In genomic region chrX:44891642-44892041, GRCh38 we compare ENCODE assay signal across 24 cellular contexts. TPM values are rescaled to one million over a fixed set of nuclear protein-coding genes. Genes with fewer than 3 reads are reported as not detected.
"Had no signal": no experiment of that assay in that cellular context is flagged by ENCODE, and none has a peak within 500 bp of the region (broad histone marks: within the 10 kb centered on the region; RNA-seq: fewer than 3 reads in every experiment).

No MANE protein-coding gene starts in this region.

- H3K27me3 ChIP-seq: cardiac muscle cell, gastroesophageal sphincter, heart left ventricle, left lung, transverse colon had no signal

- H3K9me3 Mint-ChIP-seq: effector memory CD8-positive, alpha-beta T cell had no signal

- H3K4me1 ChIP-seq: gastroesophageal sphincter had no signal

- H3K4me1 Mint-ChIP-seq: neural crest cell had no signal

- H3K9me3 ChIP-seq: gastroesophageal sphincter, transverse colon had no signal

- H3K27ac Mint-ChIP-seq: activated naive CD8-positive, alpha-beta T cell; activated T-helper 1 cell treated with anti-CD3 and anti-CD28 coated beads, Interleukin-12 subunit alpha, Interleukin-12 subunit beta, Interleukin-2, Interleukin-4 antibody, amounts not matched to agents 30 ng/mL and 10 ng/mL and 1 ng/mL, durations not matched to agents 14 hours and 24 hours and 36 hours; T-helper 1 cell treated with Interleukin-12 subunit alpha and Interleukin-12 subunit beta and Interleukin-4 antibody, amounts not matched to agents 30 μg/mL and 1 μg/mL, for 36 hours had no signal

- H3K36me3 ChIP-seq: cardiac muscle cell, gastroesophageal sphincter, heart left ventricle, left lung, transverse colon had no signal

- ATAC-seq: effector memory CD8-positive, alpha-beta T cell; gastroesophageal sphincter; heart left ventricle; left lung; psoas muscle; right cardiac atrium had no signal

- H3K27me3 Mint-ChIP-seq: activated naive CD8-positive, alpha-beta T cell; effector memory CD8-positive, alpha-beta T cell had no signal

- H3K4me3 ChIP-seq: cardiac muscle cell, gastroesophageal sphincter, heart left ventricle, left lung, psoas muscle, transverse colon had no signal

- DNase-seq: activated CD4-positive, alpha-beta T cell treated with anti-CD3 and anti-CD28 coated beads, Interleukin-2, amount 50 U/mL, for 4 hours; activated gamma-delta T cell treated with Interleukin-2 at 50 U/mL for 16 hours; activated T-cell treated with anti-CD3 and anti-CD28 coated beads for 4 hours; effector memory CD8-positive, alpha-beta T cell; heart left ventricle; left lung; mammary epithelial cell; psoas muscle; right cardiac atrium; stimulated activated CD4-positive, alpha-beta T cell treated with anti-CD3 and anti-CD28 coated beads, Interleukin-2, amount 100 ng/mL, for 24 hours; stimulated activated naive CD4-positive, alpha-beta T cell treated with Interleukin-2 at 50 U/mL for 16 hours; transverse colon had no signal

- H3K27ac ChIP-seq: cardiac muscle cell, gastroesophageal sphincter, heart left ventricle, psoas muscle, transverse colon had no signal

- H3K4me3 Mint-ChIP-seq: activated naive CD8-positive, alpha-beta T cell; activated T-helper 1 cell treated with anti-CD3 and anti-CD28 coated beads, Interleukin-12 subunit alpha, Interleukin-12 subunit beta, Interleukin-2, Interleukin-4 antibody, amounts not matched to agents 30 ng/mL and 10 ng/mL and 1 ng/mL, durations not matched to agents 14 hours and 24 hours and 36 hours; effector memory CD8-positive, alpha-beta T cell; neural crest cell; T-helper 1 cell treated with Interleukin-12 subunit alpha and Interleukin-12 subunit beta and Interleukin-4 antibody, amounts not matched to agents 30 μg/mL and 1 μg/mL, for 36 hours had no signal

RNA-seq across cellular contexts. Expression of gene DUSP21, which starts 47.8 kb away (rescaled TPM):
- total RNA-seq: activated T-helper 1 cell treated with anti-CD3 and anti-CD28 coated beads, Interleukin-12 subunit alpha, Interleukin-12 subunit beta, Interleukin-2, Interleukin-4 antibody, amounts not matched to agents 30 ng/mL and 10 ng/mL and 1 ng/mL, durations not matched to agents 14 hours and 24 hours and 36 hours; cardiac muscle cell; dermis microvascular lymphatic vessel endothelial cell; epithelial cell of proximal tubule; gastroesophageal sphincter; heart left ventricle; kidney epithelial cell; left lung; mammary epithelial cell; myocyte; neural crest cell; osteoblast; psoas muscle; right cardiac atrium; skeletal muscle tissue; transverse colon had no signal
